Comparison of ENCODE assay signal across 8 cellular contexts in genomic region chr17:82065193-82065637, GRCh38. TPM values are rescaled to one million over a fixed set of nuclear protein-coding genes. Genes with fewer than 3 reads are reported as not detected.
DNase-seq lines count a peak whose midpoint lies in the region; ATAC-seq, FAIRE-seq and TF ChIP-seq lines count a peak whose summit lies in the region.

No MANE protein-coding gene starts in this region.

- peak overlapping the region; percentile 46 for H3K27ac ChIP-seq in KMS-11
- peak overlapping the region; percentile 33 for H3K27ac ChIP-seq in astrocyte (ENCODE audit: low read depth, low read length)
- no peak overlapping the region for H3K27ac ChIP-seq in kidney (ENCODE audit: low read depth in 2 of 2, low read length in 2 of 2)

- no peaks in the 10 kb centered on the region for H3K27me3 Mint-ChIP-seq in astrocyte (ENCODE audit: low read depth, unreplicated experiment)
- H3K27me3 Mint-ChIP-seq in stimulated activated naive CD8-positive, alpha-beta T cell treated with anti-CD3 and anti-CD28 coated beads, Interleukin-15, amount 100 ng/mL, for 72 hours = no peaks in the 10 kb centered on the region

- no peaks in the 10 kb centered on the region for H4K20me1 ChIP-seq in KMS-11 (ENCODE audit: insufficient read depth)
- peaks cover 20% of the 10 kb centered on the region for H4K20me1 ChIP-seq in astrocyte (ENCODE audit: insufficient read depth, low read length)

- H3K9ac ChIP-seq in KMS-11 = peak overlapping the region; percentile 85
- H3K9ac ChIP-seq in astrocyte (ENCODE audit: low read length) = peak overlapping the region; percentile 92
- H3K9ac ChIP-seq in kidney (ENCODE audit: low read length in 2 of 2) = peak overlapping the region; percentile 75 to 77

- H3K79me2 ChIP-seq in KMS-11 (ENCODE audit: insufficient read depth, low read depth) = peaks cover 13% of the 10 kb centered on the region
- H3K79me2 ChIP-seq in astrocyte (ENCODE audit: insufficient read depth, low read length) = peaks cover 30% of the 10 kb centered on the region

- TF ChIP-seq CTCF in KMS-11 (conservative IDR thresholded peaks at IDR 0.05; ENCODE audit: low read depth, low read length) = no peak
- TF ChIP-seq CTCF in astrocyte (IDR thresholded peaks at IDR 0.05; ENCODE audit: insufficient read depth, low read depth, low read length) = no peak
- TF ChIP-seq CTCF in kidney (IDR thresholded peaks at IDR 0.05; ENCODE audit: borderline replicate concordance, extremely low read depth, insufficient read depth) = no peak

- intact Hi-C loops in Right ventricle myocardium inferior (cut with DNase I) = no loop called here
- intact Hi-C loops in cardiac septum (cut with DNase I) = no loop called here
- intact Hi-C loops in kidney (cut with DNase I) = no loop called here

- DNase-seq in Right ventricle myocardium inferior (ENCODE audit: missing footprints) (peak; percentile 62), cardiac septum (ENCODE audit: low spot score) (no peak), astrocyte (ENCODE audit: low read depth) (peak; percentile 12), kidney (no peak), cerebellar cortex (ENCODE audit: low spot score) (no peak)
- DNase-seq in stimulated activated naive CD8-positive, alpha-beta T cell treated with anti-CD3 and anti-CD28 coated beads, Interleukin-15, amount 100 ng/mL, for 72 hours = no peak
- DNase-seq in effector CD4-positive, alpha-beta T cell = no peak

- no peak overlapping the region for H3K27ac Mint-ChIP-seq in astrocyte (ENCODE audit: unreplicated experiment)
- peak overlapping the region in 1 of 2 donors; percentile 67 for H3K27ac Mint-ChIP-seq in stimulated activated naive CD8-positive, alpha-beta T cell treated with anti-CD3 and anti-CD28 coated beads, Interleukin-15, amount 100 ng/mL, for 72 hours

- FAIRE-seq in astrocyte (lab: Jason Lieb, UNC) (no peak), kidney (lab: Jason Lieb, UNC) (no peak)

- no peaks in the 10 kb centered on the region for H3K9me3 Mint-ChIP-seq in astrocyte (ENCODE audit: unreplicated experiment)
- no peaks in the 10 kb centered on the region for H3K9me3 Mint-ChIP-seq in stimulated activated naive CD8-positive, alpha-beta T cell treated with anti-CD3 and anti-CD28 coated beads, Interleukin-15, amount 100 ng/mL, for 72 hours

- 0 out of 2 replicates have a peak overlapping the region, but pooled peaks have one; percentile 26 for H2AFZ ChIP-seq in KMS-11 (ENCODE audit: low read depth)
- H2AFZ ChIP-seq in astrocyte (ENCODE audit: low read depth, low read length) = peak overlapping the region; percentile 66

- H3K4me1 ChIP-seq in KMS-11 (ENCODE audit: low read depth, poor library complexity, severe bottlenecking) = peaks cover 14% of the 10 kb centered on the region
- H3K4me1 ChIP-seq in astrocyte (ENCODE audit: insufficient read depth, low read length) = peaks cover 12% of the 10 kb centered on the region
- peaks cover 11 to 18% of the 10 kb centered on the region in 2 donors for H3K4me1 ChIP-seq in kidney (ENCODE audit: control insufficient read depth in 1 of 2, insufficient read depth in 1 of 2, low read depth in 1 of 2, low read length in 2 of 2)

- H3K4me2 ChIP-seq in KMS-11 (peak overlapping the region; percentile 98), astrocyte (ENCODE audit: low read length) (peak overlapping the region; percentile 96)

- no peak for ATAC-seq in Right ventricle myocardium inferior
- ATAC-seq in stimulated activated naive CD8-positive, alpha-beta T cell treated with anti-CD3 and anti-CD28 coated beads, Interleukin-15, amount 100 ng/mL, for 72 hours = peak; percentile 59

- peaks cover 2% of the 10 kb centered on the region for H3K36me3 Mint-ChIP-seq in astrocyte (ENCODE audit: low read depth, unreplicated experiment)

- peak overlapping the region; percentile 76 for H3K4me3 Mint-ChIP-seq in astrocyte (ENCODE audit: unreplicated experiment)
- peak overlapping the region; percentile 64 to 84 for H3K4me3 Mint-ChIP-seq in stimulated activated naive CD8-positive, alpha-beta T cell treated with anti-CD3 and anti-CD28 coated beads, Interleukin-15, amount 100 ng/mL, for 72 hours

- H3K9me3 ChIP-seq in astrocyte (ENCODE audit: insufficient read depth, low read depth, low read length) (no peaks in the 10 kb centered on the region), kidney (ENCODE audit: control insufficient read depth in 1 of 2, low read length in 2 of 2) (no peaks in the 10 kb centered on the region)

- no peak overlapping the region for H3K4me3 ChIP-seq in KMS-11 (IDR thresholded peaks at IDR 0.05; ENCODE audit: insufficient read depth, low read depth, low read length)
- peak overlapping the region; percentile 71 for H3K4me3 ChIP-seq in astrocyte (ENCODE audit: insufficient read depth, low read depth, low read length)
- H3K4me3 ChIP-seq in kidney (ENCODE audit: low read length in 2 of 2) = peak overlapping the region; percentile 56 to 65

- H3K27me3 ChIP-seq in KMS-11 (ENCODE audit: insufficient read depth, low read depth) (no peaks in the 10 kb centered on the region), astrocyte (ENCODE audit: insufficient read depth, low read length) (no peaks in the 10 kb centered on the region)

- H3K36me3 ChIP-seq in KMS-11 (ENCODE audit: insufficient read depth) = peaks cover 7% of the 10 kb centered on the region
- peaks cover 2% of the 10 kb centered on the region for H3K36me3 ChIP-seq in astrocyte (ENCODE audit: insufficient read depth, low read length)
- H3K36me3 ChIP-seq in kidney (ENCODE audit: control insufficient read depth in 1 of 2, insufficient read depth in 2 of 2, low read length in 2 of 2) = peaks cover 4 to 18% of the 10 kb centered on the region in 2 donors

- H3K4me1 Mint-ChIP-seq in astrocyte (ENCODE audit: low read depth, unreplicated experiment) = no peaks in the 10 kb centered on the region
- H3K4me1 Mint-ChIP-seq in stimulated activated naive CD8-positive, alpha-beta T cell treated with anti-CD3 and anti-CD28 coated beads, Interleukin-15, amount 100 ng/mL, for 72 hours = peaks cover 29% of the 10 kb centered on the region

RNA-seq across cellular contexts. Expression of gene DUS1L, which starts 0.4 kb away (rescaled TPM):
- total RNA-seq in Right ventricle myocardium inferior (59.3 TPM), cardiac septum (47.6 TPM), astrocyte (55.1 and 59.5 TPM in 2 replicates), kidney (84.8 TPM)
- 102 TPM for polyA plus RNA-seq in kidney (ENCODE audit: insufficient read depth, low read depth, low replicate concordance)

RNA-seq across cellular contexts. Expression of gene GPS1, which starts 13.5 kb away (rescaled TPM):
- total RNA-seq in Right ventricle myocardium inferior (80.9 TPM), cardiac septum (67.4 TPM), astrocyte (91.4 and 102 TPM in 2 replicates), kidney (99.3 TPM)
- 149 TPM for polyA plus RNA-seq in kidney (ENCODE audit: insufficient read depth, low read depth, low replicate concordance)

RNA-seq across cellular contexts. Expression of gene RFNG, which starts 13.6 kb away (rescaled TPM):
- total RNA-seq in Right ventricle myocardium inferior = 19.3 TPM
- total RNA-seq in cardiac septum = 21.0 TPM
- 40.2 and 41.9 TPM in 2 replicates for total RNA-seq in astrocyte
- total RNA-seq in kidney = 29.8 TPM
- polyA plus RNA-seq in kidney (ENCODE audit: insufficient read depth, low read depth, low replicate concordance) = 47.3 TPM

RNA-seq across cellular contexts. Expression of gene DCXR, which starts 27.7 kb away (rescaled TPM):
- total RNA-seq in Right ventricle myocardium inferior (175 TPM), cardiac septum (144 TPM), astrocyte (42.3 and 49.9 TPM in 2 replicates), kidney (102 TPM)
- 551 TPM for polyA plus RNA-seq in kidney (ENCODE audit: insufficient read depth, low read depth, low replicate concordance)

RNA-seq across cellular contexts. Expression of gene FASN, which starts 32.8 kb away (rescaled TPM):
- total RNA-seq in Right ventricle myocardium inferior (46.6 TPM), cardiac septum (22.9 TPM), astrocyte (156 and 203 TPM in 2 replicates), kidney (43.3 TPM)
- polyA plus RNA-seq in kidney (ENCODE audit: insufficient read depth, low read depth, low replicate concordance) = 13.6 TPM

Comparison
In these comparisons a context has a peak if more than half of its experiments do, and no peak if none do; other contexts are left out.
1. DNase-seq: peak in Right ventricle myocardium inferior (single experiment) and astrocyte (single experiment); none in cardiac septum (single experiment), kidney (single experiment), stimulated activated naive CD8-positive, alpha-beta T cell treated with anti-CD3 and anti-CD28 coated beads, Interleukin-15, amount 100 ng/mL, for 72 hours (0 of 2), cerebellar cortex (single experiment) and effector CD4-positive, alpha-beta T cell (single experiment).
2. H3K27ac ChIP-seq: peak in KMS-11 (single experiment) and astrocyte (single experiment); none in kidney (0 of 2).
3. Peak in every context shown above with its lines, with median percentiles within 50 percentile points of each other: H3K9ac ChIP-seq.